19 cellular contexts compared by ENCODE assay signal in genomic region chr17:76723812-76724211, GRCh38. TPM values are rescaled to one million over a fixed set of nuclear protein-coding genes. Genes with fewer than 3 reads are reported as not detected.
DNase-seq lines count a peak whose midpoint lies in the region; ATAC-seq and TF ChIP-seq lines count a peak whose summit lies in the region.
"Had no signal": no experiment of that assay in that cellular context is flagged by ENCODE, and none has a peak within 500 bp of the region (broad histone marks: within the 10 kb centered on the region; RNA-seq: fewer than 3 reads in every experiment).

No MANE protein-coding gene starts in this region.

- H4K20me1 ChIP-seq in Loucy (ENCODE audit: insufficient read depth, low read length, poor library complexity, severe bottlenecking) = peaks cover 49% of the 10 kb centered on the region
- no peaks in the 10 kb centered on the region for H4K20me1 ChIP-seq in MM.1S (ENCODE audit: insufficient read depth, low read length)

- H2AFZ ChIP-seq in Loucy (ENCODE audit: low read length) = no peak overlapping the region
- H2AFZ ChIP-seq in MM.1S (ENCODE audit: low read length) = no peak overlapping the region

- peak overlapping the region; percentile 86 for H3K9ac ChIP-seq in Loucy (ENCODE audit: low read depth, low read length, poor library complexity, severe bottlenecking)
- no peak overlapping the region for H3K9ac ChIP-seq in MM.1S (ENCODE audit: low read length)

- H3K4me2 ChIP-seq in Loucy (ENCODE audit: low read depth, low read length, poor library complexity, severe bottlenecking) (peak overlapping the region; percentile 99), MM.1S (ENCODE audit: low read depth, low read length) (no peak overlapping the region)

- intact Hi-C loops in Right ventricle myocardium superior (cut with DNase I) = no loop called here
- intact Hi-C loops in Right ventricle myocardium inferior (cut with DNase I) = no loop called here

- no peak for TF ChIP-seq CTCF in Loucy (conservative IDR thresholded peaks at IDR 0.05; ENCODE audit: low read length)
- TF ChIP-seq CTCF in coronary artery (IDR thresholded peaks at IDR 0.05) = no peak
- TF ChIP-seq CTCF in thoracic aorta (IDR thresholded peaks at IDR 0.05) = no peak
- no peak for TF ChIP-seq CTCF in MM.1S (IDR thresholded peaks at IDR 0.05; ENCODE audit: low read length)

- H3K27ac ChIP-seq in coronary artery = no peak overlapping the region
- H3K27ac ChIP-seq in thoracic aorta = no peak overlapping the region
- no peak overlapping the region for H3K27ac ChIP-seq in MM.1S (ENCODE audit: low read length)

- H3F3A ChIP-seq in Loucy (ENCODE audit: low read depth) = 0 out of 2 replicates have a peak, but pooled peaks cover 3% of the 10 kb centered on the region
- H3F3A ChIP-seq in MM.1S (ENCODE audit: insufficient read depth, low read length) = peaks cover 29% of the 10 kb centered on the region

- no peaks in the 10 kb centered on the region for H3K9me2 ChIP-seq in Loucy (replicated peaks; ENCODE audit: low read depth, low read length)
- no peaks in the 10 kb centered on the region for H3K9me2 ChIP-seq in MM.1S (replicated peaks; ENCODE audit: insufficient read depth, low read length)

- H3K4me3 ChIP-seq in Loucy (ENCODE audit: low read length, poor library complexity, severe bottlenecking) = peak overlapping the region; percentile 90
- peak overlapping the region; percentile 33 for H3K4me3 ChIP-seq in coronary artery
- peak overlapping the region; percentile 6 for H3K4me3 ChIP-seq in thoracic aorta
- H3K4me3 ChIP-seq in MM.1S (ENCODE audit: low read length) = no peak overlapping the region

- H3K4me1 ChIP-seq in Loucy (ENCODE audit: insufficient read depth, low read length, poor library complexity, severe bottlenecking) = peaks cover 52% of the 10 kb centered on the region
- H3K4me1 ChIP-seq in thoracic aorta (ENCODE audit: control insufficient read depth in 1 of 2, low read depth in 2 of 2) = peaks cover 27 to 50% of the 10 kb centered on the region in 2 donors
- 0 out of 2 replicates have a peak, but pooled peaks cover 11% of the 10 kb centered on the region for H3K4me1 ChIP-seq in MM.1S (ENCODE audit: low read length)

- peak; percentile 30 for DNase-seq in Right ventricle myocardium superior
- no peak for DNase-seq in Right ventricle myocardium inferior (ENCODE audit: missing footprints)
- no peak for DNase-seq in coronary artery (ENCODE audit: low spot score)
- no peak for DNase-seq in thoracic aorta (ENCODE audit: low spot score)
- no peak for DNase-seq in DMS 273 treated with DMSO at 0.1 percent for 48 hours (lab: John Stamatoyannopoulos, UW)
- DNase-seq in KG1 (lab: John Stamatoyannopoulos, UW) = no peak
- DNase-seq in MM.1S = no peak
- DNase-seq: activated CD8-positive, alpha-beta memory T cell treated with anti-CD3 and anti-CD28 coated beads for 24 hours; activated gamma-delta T cell; Caco-2; foreskin fibroblast; HCEC 1CT; mesendoderm; NCI-H187; NCI-H446; nephron progenitor cell; stimulated activated naive CD4-positive, alpha-beta T cell treated with Interleukin-2 at 50 U/mL for 16 hours; upper lobe of left lung had no signal

- H3K36me3 ChIP-seq in Loucy (ENCODE audit: insufficient read depth, low read length) (peaks cover 44% of the 10 kb centered on the region), thoracic aorta (peaks cover 48% of the 10 kb centered on the region), MM.1S (replicated peaks; ENCODE audit: insufficient read depth, low read length) (peaks cover 12% of the 10 kb centered on the region)

- H3K9me3 ChIP-seq in Loucy (ENCODE audit: insufficient read depth, low read depth, low read length) (no peaks in the 10 kb centered on the region), thoracic aorta (no peaks in the 10 kb centered on the region), MM.1S (replicated peaks; ENCODE audit: insufficient read depth, low read length) (no peaks in the 10 kb centered on the region)
- H3K9me3 ChIP-seq: Caco-2, upper lobe of left lung had no signal

- no peaks in the 10 kb centered on the region for H3K27me3 ChIP-seq in Loucy (ENCODE audit: insufficient read depth, low read length, poor library complexity, severe bottlenecking)
- H3K27me3 ChIP-seq in thoracic aorta (replicated peaks; ENCODE audit: insufficient read depth) = no peaks in the 10 kb centered on the region
- H3K27me3 ChIP-seq in MM.1S (replicated peaks; ENCODE audit: insufficient read depth, low read length) = no peaks in the 10 kb centered on the region
- H3K27me3 ChIP-seq: upper lobe of left lung had no signal

- ATAC-seq in Right ventricle myocardium superior (ENCODE audit: poor library complexity) = no peak
- ATAC-seq in Right ventricle myocardium inferior = no peak
- no peak for ATAC-seq in thoracic aorta (ENCODE audit: insufficient number of reproducible peaks, low FRiP score, low read depth)

- H3K79me2 ChIP-seq in Loucy (ENCODE audit: insufficient read depth, low read length) (peaks cover 81% of the 10 kb centered on the region), MM.1S (ENCODE audit: low read length) (peaks cover 86% of the 10 kb centered on the region)

RNA-seq across cellular contexts. Expression of gene JMJD6, which starts 2.6 kb away (rescaled TPM):
- total RNA-seq in Right ventricle myocardium superior (63.1 TPM), Right ventricle myocardium inferior (62.8 TPM), thoracic aorta (10 to 100 TPM; 32.4 to 36.1 TPM)

RNA-seq across cellular contexts. Expression of gene METTL23, which starts 2.8 kb away (rescaled TPM):
- total RNA-seq in Right ventricle myocardium superior = 19.0 TPM
- total RNA-seq in Right ventricle myocardium inferior = 17.3 TPM
- 10 to 100 TPM; 12.1 to 42.5 TPM for total RNA-seq in thoracic aorta

RNA-seq across cellular contexts. Expression of gene MXRA7, which starts 13.0 kb away (rescaled TPM):
- 336 TPM for total RNA-seq in Right ventricle myocardium superior
- total RNA-seq in Right ventricle myocardium inferior = 375 TPM
- 100 to 1,000 TPM; 241 to 341 TPM for total RNA-seq in thoracic aorta

RNA-seq across cellular contexts. Expression of gene SRSF2, which starts 13.3 kb away (rescaled TPM):
- 61.2 TPM for total RNA-seq in Right ventricle myocardium superior
- 74.0 TPM for total RNA-seq in Right ventricle myocardium inferior
- 100 to 1,000 TPM; 265 to 266 TPM for total RNA-seq in thoracic aorta

RNA-seq across cellular contexts. Expression of gene MFSD11, which starts 14.1 kb away (rescaled TPM):
- 23.3 TPM for total RNA-seq in Right ventricle myocardium superior
- 20.8 TPM for total RNA-seq in Right ventricle myocardium inferior
- 10 to 100 TPM; 49.7 to 52.3 TPM for total RNA-seq in thoracic aorta
